10 cellular contexts compared by ENCODE assay signal in the genomic region with DNA sequence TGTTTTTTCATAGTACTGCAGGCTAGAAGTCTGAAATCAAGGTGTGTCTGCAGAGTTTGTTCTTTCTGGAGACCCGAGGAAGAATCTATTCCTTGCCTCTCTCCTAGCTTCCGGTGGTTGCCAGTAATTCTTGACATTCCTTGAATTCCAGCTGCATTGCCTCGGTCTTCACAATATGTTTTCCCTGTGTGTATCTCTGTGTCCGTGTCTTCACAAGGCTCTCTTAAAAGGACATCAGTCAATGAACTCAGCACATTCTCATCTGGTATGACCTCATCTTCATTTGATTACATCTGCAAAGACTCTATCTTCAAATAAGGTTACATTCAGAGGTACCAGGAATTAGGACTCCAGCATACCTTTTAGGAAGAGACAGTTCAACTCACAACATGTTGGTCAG.
DNase-seq lines count a peak whose midpoint lies in the region; ATAC-seq, FAIRE-seq and TF ChIP-seq lines count a peak whose summit lies in the region.
"Had no signal": no experiment of that assay in that cellular context is flagged by ENCODE, and none has a peak within 500 bp of the region (broad histone marks: within the 10 kb centered on the region; RNA-seq: fewer than 3 reads in every experiment).

No MANE protein-coding gene starts in this region.

- no peak for TF ChIP-seq CTCF in osteoblast (IDR thresholded peaks at IDR 0.05; ENCODE audit: extremely low read depth, low read depth, low read length)
- TF ChIP-seq CTCF in psoas muscle (IDR thresholded peaks at IDR 0.05): no peak

- intact Hi-C loops in psoas muscle (cut with DNase I): no loop called here

- H3K9me3 Mint-ChIP-seq in activated naive CD8-positive, alpha-beta T cell treated with anti-CD3 and anti-CD28 coated beads, Interleukin-2, amount 50 U/mL, for 24 hours: no peaks in the 10 kb centered on the region

- 8 to 11% (median 9%) methylated on average over 4 of the region's 4 CpGs for WGBS in psoas muscle, 3 donors

- no peaks in the 10 kb centered on the region for H3K27me3 Mint-ChIP-seq in activated naive CD8-positive, alpha-beta T cell treated with anti-CD3 and anti-CD28 coated beads, Interleukin-2, amount 50 U/mL, for 24 hours
- H3K27me3 Mint-ChIP-seq: activated CD8-positive, alpha-beta memory T cell treated with anti-CD3 and anti-CD28 coated beads, Interleukin-2, amount 10 ng/mL, durations not matched to agents 7 days and 5 days had no signal

- H3K4me1 Mint-ChIP-seq in activated naive CD8-positive, alpha-beta T cell treated with anti-CD3 and anti-CD28 coated beads, Interleukin-2, amount 50 U/mL, for 24 hours: no peaks in the 10 kb centered on the region
- H3K4me1 Mint-ChIP-seq: activated CD8-positive, alpha-beta memory T cell treated with anti-CD3 and anti-CD28 coated beads, Interleukin-2, amount 10 ng/mL, durations not matched to agents 7 days and 5 days had no signal

- no peak overlapping the region for H3K27ac ChIP-seq in osteoblast (ENCODE audit: low read depth, low read length)
- no peak overlapping the region for H3K27ac ChIP-seq in psoas muscle
- H3K27ac ChIP-seq: neutrophil had no signal

- no peak for ATAC-seq in psoas muscle
- ATAC-seq in activated naive CD8-positive, alpha-beta T cell treated with anti-CD3 and anti-CD28 coated beads, Interleukin-2, amount 50 U/mL, for 24 hours: no peak
- ATAC-seq: activated CD8-positive, alpha-beta memory T cell treated with anti-CD3 and anti-CD28 coated beads, Interleukin-2, amount 10 ng/mL, durations not matched to agents 7 days and 5 days had no signal

- H3K4me3 Mint-ChIP-seq in activated naive CD8-positive, alpha-beta T cell treated with anti-CD3 and anti-CD28 coated beads, Interleukin-2, amount 50 U/mL, for 24 hours: no peak overlapping the region
- H3K4me3 Mint-ChIP-seq: activated CD8-positive, alpha-beta memory T cell treated with anti-CD3 and anti-CD28 coated beads, Interleukin-2, amount 10 ng/mL, durations not matched to agents 7 days and 5 days had no signal

- DNase-seq in H54 (ENCODE audit: insufficient read length, low spot score): no peak
- peak; percentile 30 for DNase-seq in RPMI7951 (ENCODE audit: low read depth)
- DNase-seq in fibroblast of gingiva (ENCODE audit: low read depth): peak; percentile 15
- peak; percentile 1 for DNase-seq in osteoblast (ENCODE audit: insufficient read length, low spot score, missing footprints)
- no peak for DNase-seq in psoas muscle
- DNase-seq in nucleus accumbens (lab: John Stamatoyannopoulos, UW): no peak
- no peak for DNase-seq in stimulated activated CD4-positive, alpha-beta T cell treated with anti-CD3 and anti-CD28 coated beads, Interleukin-12 subunit alpha, Interleukin-12 subunit beta, amount 100 ng/mL, for 4 hours
- no peak for DNase-seq in activated naive CD8-positive, alpha-beta T cell treated with anti-CD3 and anti-CD28 coated beads, Interleukin-2, amount 50 U/mL, for 24 hours
- DNase-seq: activated CD8-positive, alpha-beta memory T cell treated with anti-CD3 and anti-CD28 coated beads, Interleukin-2, amount 10 ng/mL, durations not matched to agents 7 days and 5 days had no signal

- H3K36me3 Mint-ChIP-seq in activated naive CD8-positive, alpha-beta T cell treated with anti-CD3 and anti-CD28 coated beads, Interleukin-2, amount 50 U/mL, for 24 hours (ENCODE audit: low read depth): no peaks in the 10 kb centered on the region
- H3K36me3 Mint-ChIP-seq: activated CD8-positive, alpha-beta memory T cell treated with anti-CD3 and anti-CD28 coated beads, Interleukin-2, amount 10 ng/mL, durations not matched to agents 7 days and 5 days had no signal

- H3K4me3 ChIP-seq in osteoblast (ENCODE audit: insufficient read depth, low read length): no peak overlapping the region
- no peak overlapping the region for H3K4me3 ChIP-seq in psoas muscle

- H3K4me1 ChIP-seq in osteoblast (ENCODE audit: insufficient read depth, low read length): peaks cover 3% of the 10 kb centered on the region
- no peaks in the 10 kb centered on the region for H3K4me1 ChIP-seq in psoas muscle

- no peak overlapping the region for H3K4me2 ChIP-seq in osteoblast (ENCODE audit: insufficient read depth, low read length)

- H3K79me2 ChIP-seq in osteoblast (ENCODE audit: insufficient read depth, low read length): no peaks in the 10 kb centered on the region

- no peak overlapping the region for H3K27ac Mint-ChIP-seq in activated naive CD8-positive, alpha-beta T cell treated with anti-CD3 and anti-CD28 coated beads, Interleukin-2, amount 50 U/mL, for 24 hours
- H3K27ac Mint-ChIP-seq: activated CD8-positive, alpha-beta memory T cell treated with anti-CD3 and anti-CD28 coated beads, Interleukin-2, amount 10 ng/mL, durations not matched to agents 7 days and 5 days had no signal

- H3K27me3 ChIP-seq in osteoblast (ENCODE audit: insufficient read depth, low read length): no peaks in the 10 kb centered on the region
- no peaks in the 10 kb centered on the region for H3K27me3 ChIP-seq in psoas muscle (ENCODE audit: insufficient read depth in 3 of 3, low read length in 2 of 3)
- H3K27me3 ChIP-seq: neutrophil had no signal

- peak; percentile 80 for FAIRE-seq in H54 (lab: Jason Lieb, UNC)

- no peak for TF ChIP-seq POLR2A in H54 (IDR thresholded peaks at IDR 0.05; ENCODE audit: low read depth, low read length)

- no peaks in the 10 kb centered on the region for H4K20me1 ChIP-seq in osteoblast (ENCODE audit: insufficient read depth, low read length)

- H3K9me3 ChIP-seq in osteoblast (ENCODE audit: low read depth, low read length): no peaks in the 10 kb centered on the region
- no peaks in the 10 kb centered on the region for H3K9me3 ChIP-seq in psoas muscle
- H3K9me3 ChIP-seq: neutrophil had no signal

- no peaks in the 10 kb centered on the region for H3K36me3 ChIP-seq in osteoblast (ENCODE audit: insufficient read depth, low read length)
- H3K36me3 ChIP-seq in psoas muscle (ENCODE audit: insufficient read depth in 1 of 2, low read depth in 1 of 2): no peaks in the 10 kb centered on the region
- H3K36me3 ChIP-seq: neutrophil had no signal

- peak overlapping the region; percentile 13 for H2AFZ ChIP-seq in osteoblast (ENCODE audit: low read length)

Comparison
In these comparisons a context has a peak if more than half of its experiments do, and no peak if none do; other contexts are left out.
1. DNase-seq: peak in RPMI7951 (single experiment), fibroblast of gingiva (single experiment) and osteoblast (single experiment); none in H54 (single experiment), psoas muscle (0 of 2), nucleus accumbens (0 of 56), stimulated activated CD4-positive, alpha-beta T cell treated with anti-CD3 and anti-CD28 coated beads, Interleukin-12 subunit alpha, Interleukin-12 subunit beta, amount 100 ng/mL, for 4 hours (single experiment) and activated naive CD8-positive, alpha-beta T cell treated with anti-CD3 and anti-CD28 coated beads, Interleukin-2, amount 50 U/mL, for 24 hours (single experiment).